8 cellular contexts compared by ENCODE assay signal in the genomic region with DNA sequence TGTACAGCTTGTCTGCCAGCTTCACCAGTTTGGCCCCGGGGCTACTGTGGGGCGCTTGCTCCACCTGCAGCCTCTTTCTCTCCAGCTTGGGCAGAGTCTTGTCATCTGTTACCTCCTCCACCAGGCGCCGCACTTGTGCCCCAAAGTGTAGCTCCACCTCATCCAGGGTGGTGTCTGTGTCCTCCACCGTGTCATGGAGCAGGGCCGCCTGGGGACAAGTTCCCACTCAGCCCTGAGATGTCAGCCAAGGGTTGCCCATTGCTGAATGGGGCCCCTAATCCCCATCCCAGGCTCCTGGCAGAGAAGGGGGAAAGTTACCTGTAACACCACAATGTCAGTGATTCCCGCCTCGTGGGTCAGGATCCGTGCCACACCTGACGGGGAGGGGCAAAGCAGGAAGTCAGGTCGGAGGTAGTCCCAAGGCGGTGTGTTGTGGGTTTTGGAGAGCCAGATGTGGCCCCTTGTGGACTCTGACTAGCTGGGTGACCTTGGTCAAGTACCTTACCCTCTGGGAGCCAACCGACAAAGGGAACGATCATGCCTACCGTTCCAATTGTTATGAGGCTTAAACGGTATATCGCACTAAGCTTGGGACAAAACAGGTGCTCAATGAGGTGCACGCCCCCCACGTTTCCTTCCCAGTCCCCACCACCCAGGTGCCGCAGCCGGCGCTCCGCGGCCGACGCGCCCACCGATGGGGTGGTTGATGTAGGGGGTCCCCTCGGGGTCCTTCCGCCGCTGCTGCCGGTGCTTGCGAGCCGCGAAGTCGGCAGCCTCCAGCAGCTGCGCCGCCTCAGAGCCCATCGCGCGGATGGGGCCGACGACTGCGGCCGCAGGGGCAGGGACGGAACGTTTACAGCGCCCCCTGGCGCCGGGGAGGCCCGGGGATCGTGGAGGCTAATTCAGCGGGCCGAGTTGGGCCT. TPM values are rescaled to one million over a fixed set of nuclear protein-coding genes. Genes with fewer than 3 reads are reported as not detected.
A peak's percentile ranks its signal among the peaks of the same experiment; 100 is the strongest.
DNase-seq lines count a peak whose midpoint lies in the region; ATAC-seq and TF ChIP-seq lines count a peak whose summit lies in the region.

HDDC3 (minus strand) TSS at position 813 of the 923 bp plus-strand sequence; CDS start at position 804, 9 bp downstream.

- ATAC-seq in GM19351 (IDR thresholded peaks at IDR 0.05; ENCODE audit: unreplicated experiment) (peak; percentile 43), HG03520 (IDR thresholded peaks at IDR 0.05; ENCODE audit: unreplicated experiment) (peak; percentile 34)

- intact Hi-C loops in dorsolateral prefrontal cortex (cut with DNase I) (loop anchor here (5.0 to 10.0 kb wide), 2 partner anchors 217 to 285 kb away; partner anchors contain the start of gene BLM (in 1 of the 2)), lower leg skin (cut with DNase I; ENCODE audit: low total_unique reads) (no loop called here)

- DNase-seq in NCI-H748 (lab: John Stamatoyannopoulos, UW; ENCODE audit: unreplicated experiment) (peak; percentile 87), dorsolateral prefrontal cortex (peak; percentile 77 to 93 (median 88)), lower leg skin (ENCODE audit: low spot score in 2 of 2) (peak; percentile 84 to 98)
- DNase-seq in activated CD4-positive, alpha-beta T cell treated with anti-CD3 and anti-CD28 coated beads, Interleukin-2, amount 50 U/mL, for 4 hours, result peak; percentile 85 to 86
- peak; percentile 90 to 94 for DNase-seq in stimulated activated CD4-positive, alpha-beta T cell treated with anti-CD3 and anti-CD28 coated beads, Interleukin-4, amount 100 ng/mL, for 48 hours (ENCODE audit: low read depth in 2 of 2)

- H3K27ac ChIP-seq in C4-2B (peak within 1 kb of the TSS; percentile 87), dorsolateral prefrontal cortex (peak within 1 kb of the TSS; percentile 75 to 98 (median 93))

- 2 to 6% methylated on average over 27 to 33 of the region's 54 CpGs for WGBS in lower leg skin, 2 donors

- no peaks in the 10 kb centered on the region for H3K27me3 ChIP-seq in dorsolateral prefrontal cortex

- TF ChIP-seq POLR2A in lower leg skin (IDR thresholded peaks at IDR 0.05), result no peak

- H3K4me3 ChIP-seq in dorsolateral prefrontal cortex, result peak within 1 kb of the TSS; percentile 63 to 100 (median 83)
- peak within 1 kb of the TSS; percentile 59 for H3K4me3 ChIP-seq in lower leg skin (ENCODE audit: low read depth, poor library complexity, severe bottlenecking)

- TF ChIP-seq CTCF in C4-2B (conservative IDR thresholded peaks at IDR 0.05) (peak; percentile 97), dorsolateral prefrontal cortex (IDR thresholded peaks at IDR 0.05 in 54 of 56, conservative IDR thresholded peaks at IDR 0.05 in 2 of 56; ENCODE audit: low read depth in 1 of 56, partially characterized antibody in 56 of 56) (peak; percentile 72 to 97 (median 93)), lower leg skin (IDR thresholded peaks at IDR 0.05) (peak in 1 of 3 donors; percentile 18)

RNA-seq across cellular contexts. Expression of gene HDDC3, which starts in this region (rescaled TPM):
- total RNA-seq in dorsolateral prefrontal cortex (10 to 100 TPM in 119 of 120 experiments, 1 to 10 TPM in 1; 8.6 to 40.8 (median 20.2) TPM), lower leg skin (10 to 100 TPM; 12.0 to 21.1 (median 19.4) TPM)

Comparison
In these comparisons a context has a peak if more than half of its experiments do, and no peak if none do; other contexts are left out.
1. Peak in every context shown above with its lines: DNase-seq, ATAC-seq, H3K4me3 ChIP-seq and H3K27ac ChIP-seq.